8 cellular contexts compared by ENCODE assay signal in genomic region chr3:63993653-63994079, GRCh38. TPM values are rescaled to one million over a fixed set of nuclear protein-coding genes. Genes with fewer than 3 reads are reported as not detected.
DNase-seq lines count a peak whose midpoint lies in the region; ATAC-seq and TF ChIP-seq lines count a peak whose summit lies in the region.

No MANE protein-coding gene starts in this region.

- peaks cover 14% of the 10 kb centered on the region for H3K36me3 Mint-ChIP-seq in activated naive CD4-positive, alpha-beta T cell treated with anti-CD3 and anti-CD28 coated beads, Interleukin-2, amount 50 U/mL, for 24 hours
- peaks cover 6% of the 10 kb centered on the region for H3K36me3 Mint-ChIP-seq in glutamatergic neuron (ENCODE audit: unreplicated experiment)

- no peak overlapping the region for H3K4me3 Mint-ChIP-seq in activated naive CD4-positive, alpha-beta T cell treated with anti-CD3 and anti-CD28 coated beads, Interleukin-2, amount 50 U/mL, for 24 hours
- no peak overlapping the region for H3K4me3 Mint-ChIP-seq in glutamatergic neuron (ENCODE audit: unreplicated experiment)

- H3K27me3 Mint-ChIP-seq in activated naive CD4-positive, alpha-beta T cell treated with anti-CD3 and anti-CD28 coated beads, Interleukin-2, amount 50 U/mL, for 24 hours, result no peaks in the 10 kb centered on the region
- H3K27me3 Mint-ChIP-seq in glutamatergic neuron (ENCODE audit: unreplicated experiment), result peaks cover under 1% of the 10 kb centered on the region

- ATAC-seq in GM21390 (IDR thresholded peaks at IDR 0.05; ENCODE audit: unreplicated experiment) (peak; percentile 85), HG03108 (IDR thresholded peaks at IDR 0.05; ENCODE audit: unreplicated experiment) (no peak)

- TF ChIP-seq CTCF in RWPE1 (conservative IDR thresholded peaks at IDR 0.05; ENCODE audit: low read depth), result peak; percentile 92
- TF ChIP-seq CTCF in glutamatergic neuron (IDR thresholded peaks at IDR 0.05; ENCODE audit: partially characterized antibody, unreplicated experiment), result peak; percentile 90

- POLR2A ChIA-PET in RWPE1 (lab: Yijun Ruan, JAX; ENCODE audit: low non-redundant PET), result no interaction called here

- peak; percentile 80 for DNase-seq in EH (ENCODE audit: low read depth)
- DNase-seq in HUDEP-2 (lab: John Stamatoyannopoulos, UW; ENCODE audit: unreplicated experiment in 76 of 76), result peak in 50 of 76 experiments; percentile 2 to 65 (median 24)
- peak; percentile 59 for DNase-seq in RWPE1 (ENCODE audit: low spot score)
- peak; percentile 72 for DNase-seq in glutamatergic neuron
- peak; percentile 46 to 95 (median 70) for DNase-seq in posterior cingulate gyrus

- CTCF ChIA-PET in RWPE1 (lab: Yijun Ruan, JAX), result interaction anchor here (0.6 to 1.0 kb wide), 3 partner anchors 12 to 80 kb away, joined by 3 to 4 read pairs (median 4); no protein-coding TSS in a partner anchor

- H3K4me1 Mint-ChIP-seq in activated naive CD4-positive, alpha-beta T cell treated with anti-CD3 and anti-CD28 coated beads, Interleukin-2, amount 50 U/mL, for 24 hours, result peaks cover 49% of the 10 kb centered on the region
- no peaks in the 10 kb centered on the region for H3K4me1 Mint-ChIP-seq in glutamatergic neuron (ENCODE audit: low read depth, unreplicated experiment)

- H3K9me3 Mint-ChIP-seq in activated naive CD4-positive, alpha-beta T cell treated with anti-CD3 and anti-CD28 coated beads, Interleukin-2, amount 50 U/mL, for 24 hours, result no peaks in the 10 kb centered on the region
- H3K9me3 Mint-ChIP-seq in glutamatergic neuron (ENCODE audit: unreplicated experiment), result no peaks in the 10 kb centered on the region

- intact Hi-C loops in posterior cingulate gyrus (cut with DNase I), result loop anchor here (1.0 to 5.0 kb wide), 3 partner anchors 33 to 641 kb away; partner anchors contain the start of gene SCAANT1

- peak overlapping the region; percentile 68 for H3K27ac Mint-ChIP-seq in activated naive CD4-positive, alpha-beta T cell treated with anti-CD3 and anti-CD28 coated beads, Interleukin-2, amount 50 U/mL, for 24 hours
- H3K27ac Mint-ChIP-seq in glutamatergic neuron (ENCODE audit: unreplicated experiment), result no peak overlapping the region

- H3K27ac ChIP-seq in RWPE1, result no peak overlapping the region

RNA-seq across cellular contexts. Expression of gene PSMD6, which starts 29.6 kb away (rescaled TPM):
- 78.6 TPM for total RNA-seq in glutamatergic neuron (ENCODE audit: unreplicated experiment)

Comparison
In these comparisons a context has a peak if more than half of its experiments do, and no peak if none do; other contexts are left out.
1. DNase-seq: peak in every context shown above with its lines; median percentile 80 in EH; 72 in glutamatergic neuron; 70 in posterior cingulate gyrus; 59 in RWPE1; 24 in HUDEP-2.